ENCODE assay signal across 1 cellular context in the genomic region with DNA sequence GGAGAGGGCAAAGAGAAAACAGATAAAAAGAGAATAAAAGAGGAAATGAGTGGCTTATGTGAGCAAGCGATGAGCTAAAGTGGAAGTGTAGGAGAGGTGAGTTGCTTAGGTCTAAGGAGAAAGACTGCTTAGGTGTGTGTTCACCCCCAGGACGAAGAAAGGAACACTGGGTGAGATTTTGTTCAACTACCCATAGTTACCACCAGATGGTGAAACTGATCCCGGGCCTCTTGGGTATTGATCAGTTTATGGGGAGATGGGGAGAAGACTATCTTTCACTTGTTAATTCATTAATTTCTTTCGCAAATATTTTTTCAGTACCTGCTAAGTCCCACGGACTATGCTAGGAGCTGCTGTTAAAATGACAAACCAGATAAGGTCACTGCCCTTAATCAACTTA.
TF ChIP-seq lines count a peak whose summit lies in the region.

No MANE protein-coding gene starts in this region.

TF ChIP-seq in GM23338, 12 proteins besides CTCF, POLR2A, EP300 and RAD21 (continued from another document):
- TF ChIP-seq, protein P1, sequence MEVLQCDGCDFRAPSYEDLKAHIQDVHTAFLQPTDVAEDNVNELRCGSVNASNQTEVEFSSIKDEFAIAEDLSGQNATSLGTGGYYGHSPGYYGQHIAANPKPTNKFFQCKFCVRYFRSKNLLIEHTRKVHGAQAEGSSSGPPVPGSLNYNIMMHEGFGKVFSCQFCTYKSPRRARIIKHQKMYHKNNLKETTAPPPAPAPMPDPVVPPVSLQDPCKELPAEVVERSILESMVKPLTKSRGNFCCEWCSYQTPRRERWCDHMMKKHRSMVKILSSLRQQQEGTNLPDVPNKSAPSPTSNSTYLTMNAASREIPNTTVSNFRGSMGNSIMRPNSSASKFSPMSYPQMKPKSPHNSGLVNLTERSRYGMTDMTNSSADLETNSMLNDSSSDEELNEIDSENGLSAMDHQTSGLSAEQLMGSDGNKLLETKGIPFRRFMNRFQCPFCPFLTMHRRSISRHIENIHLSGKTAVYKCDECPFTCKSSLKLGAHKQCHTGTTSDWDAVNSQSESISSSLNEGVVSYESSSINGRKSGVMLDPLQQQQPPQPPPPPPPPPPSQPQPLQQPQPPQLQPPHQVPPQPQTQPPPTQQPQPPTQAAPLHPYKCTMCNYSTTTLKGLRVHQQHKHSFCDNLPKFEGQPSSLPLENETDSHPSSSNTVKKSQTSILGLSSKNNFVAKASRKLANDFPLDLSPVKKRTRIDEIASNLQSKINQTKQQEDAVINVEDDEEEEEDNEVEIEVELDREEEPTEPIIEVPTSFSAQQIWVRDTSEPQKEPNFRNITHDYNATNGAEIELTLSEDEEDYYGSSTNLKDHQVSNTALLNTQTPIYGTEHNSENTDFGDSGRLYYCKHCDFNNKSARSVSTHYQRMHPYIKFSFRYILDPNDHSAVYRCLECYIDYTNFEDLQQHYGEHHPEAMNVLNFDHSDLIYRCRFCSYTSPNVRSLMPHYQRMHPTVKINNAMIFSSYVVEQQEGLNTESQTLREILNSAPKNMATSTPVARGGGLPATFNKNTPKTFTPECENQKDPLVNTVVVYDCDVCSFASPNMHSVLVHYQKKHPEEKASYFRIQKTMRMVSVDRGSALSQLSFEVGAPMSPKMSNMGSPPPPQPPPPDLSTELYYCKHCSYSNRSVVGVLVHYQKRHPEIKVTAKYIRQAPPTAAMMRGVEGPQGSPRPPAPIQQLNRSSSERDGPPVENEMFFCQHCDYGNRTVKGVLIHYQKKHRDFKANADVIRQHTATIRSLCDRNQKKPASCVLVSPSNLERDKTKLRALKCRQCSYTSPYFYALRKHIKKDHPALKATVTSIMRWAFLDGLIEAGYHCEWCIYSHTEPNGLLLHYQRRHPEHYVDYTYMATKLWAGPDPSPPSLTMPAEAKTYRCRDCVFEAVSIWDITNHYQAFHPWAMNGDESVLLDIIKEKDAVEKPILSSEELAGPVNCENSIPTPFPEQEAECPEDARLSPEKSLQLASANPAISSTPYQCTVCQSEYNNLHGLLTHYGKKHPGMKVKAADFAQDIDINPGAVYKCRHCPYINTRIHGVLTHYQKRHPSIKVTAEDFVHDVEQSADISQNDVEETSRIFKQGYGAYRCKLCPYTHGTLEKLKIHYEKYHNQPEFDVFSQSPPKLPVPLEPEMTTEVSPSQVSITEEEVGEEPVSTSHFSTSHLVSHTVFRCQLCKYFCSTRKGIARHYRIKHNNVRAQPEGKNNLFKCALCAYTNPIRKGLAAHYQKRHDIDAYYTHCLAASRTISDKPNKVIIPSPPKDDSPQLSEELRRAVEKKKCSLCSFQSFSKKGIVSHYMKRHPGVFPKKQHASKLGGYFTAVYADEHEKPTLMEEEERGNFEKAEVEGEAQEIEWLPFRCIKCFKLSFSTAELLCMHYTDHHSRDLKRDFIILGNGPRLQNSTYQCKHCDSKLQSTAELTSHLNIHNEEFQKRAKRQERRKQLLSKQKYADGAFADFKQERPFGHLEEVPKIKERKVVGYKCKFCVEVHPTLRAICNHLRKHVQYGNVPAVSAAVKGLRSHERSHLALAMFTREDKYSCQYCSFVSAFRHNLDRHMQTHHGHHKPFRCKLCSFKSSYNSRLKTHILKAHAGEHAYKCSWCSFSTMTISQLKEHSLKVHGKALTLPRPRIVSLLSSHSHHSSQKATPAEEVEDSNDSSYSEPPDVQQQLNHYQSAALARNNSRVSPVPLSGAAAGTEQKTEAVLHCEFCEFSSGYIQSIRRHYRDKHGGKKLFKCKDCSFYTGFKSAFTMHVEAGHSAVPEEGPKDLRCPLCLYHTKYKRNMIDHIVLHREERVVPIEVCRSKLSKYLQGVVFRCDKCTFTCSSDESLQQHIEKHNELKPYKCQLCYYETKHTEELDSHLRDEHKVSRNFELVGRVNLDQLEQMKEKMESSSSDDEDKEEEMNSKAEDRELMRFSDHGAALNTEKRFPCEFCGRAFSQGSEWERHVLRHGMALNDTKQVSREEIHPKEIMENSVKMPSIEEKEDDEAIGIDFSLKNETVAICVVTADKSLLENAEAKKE (CRISPR knock-in tag; IDR thresholded peaks at IDR 0.05), result no peak
- TF ChIP-seq EZH2phosphoT487 (IDR thresholded peaks at IDR 0.05; ENCODE audit: unreplicated experiment), result no peak
- no peak for TF ChIP-seq POLR2AphosphoS5 (IDR thresholded peaks at IDR 0.05; ENCODE audit: low read depth)
- TF ChIP-seq CREB1 (CRISPR knock-in tag; IDR thresholded peaks at IDR 0.05; ENCODE audit: low read depth), result no peak
- TF ChIP-seq REST (IDR thresholded peaks at IDR 0.05; ENCODE audit: unreplicated experiment), result no peak
- no peak for TF ChIP-seq ETS1 (IDR thresholded peaks at IDR 0.05)
- no peak for TF ChIP-seq ZNF114 (CRISPR knock-in tag; IDR thresholded peaks at IDR 0.05)
- no peak for TF ChIP-seq JUNB (IDR thresholded peaks at IDR 0.05; ENCODE audit: unreplicated experiment)
- no peak for TF ChIP-seq ZNF331 (CRISPR knock-in tag; IDR thresholded peaks at IDR 0.05; ENCODE audit: low read depth)
- no peak for TF ChIP-seq STAT1 (IDR thresholded peaks at IDR 0.05; ENCODE audit: unreplicated experiment)
